8 cellular contexts compared by ENCODE assay signal in the genomic region with DNA sequence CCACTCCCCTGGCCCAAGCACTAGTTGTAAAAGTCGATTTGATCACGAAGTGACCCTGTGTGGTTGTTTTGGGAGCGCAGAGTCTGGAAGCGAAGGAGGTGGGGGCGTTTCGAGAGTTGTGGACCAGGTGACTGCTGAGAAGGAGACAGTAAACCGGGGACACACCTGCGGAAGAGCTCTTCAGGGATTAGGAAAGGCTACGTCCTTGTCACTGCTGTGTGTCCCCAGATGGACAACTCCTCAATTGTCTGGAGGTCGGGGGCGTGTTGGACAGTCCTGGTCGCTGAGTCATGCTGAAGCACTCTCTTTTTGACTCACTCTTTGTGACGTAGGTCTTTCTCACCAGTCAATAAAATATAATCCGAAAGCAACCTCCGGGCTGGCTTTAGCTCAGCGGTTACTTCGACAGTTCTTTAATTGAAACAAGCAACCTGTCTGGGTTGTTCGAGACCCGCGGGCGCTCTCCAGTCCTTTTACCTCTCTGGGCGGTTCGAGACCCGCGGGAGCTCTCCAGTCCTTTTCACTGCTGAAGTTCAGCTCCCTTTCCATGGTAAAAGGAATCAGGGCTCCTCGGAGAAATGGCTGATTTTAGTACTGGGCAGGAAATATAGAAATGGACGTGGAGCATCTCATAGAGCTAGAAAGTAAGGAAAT. TPM values are rescaled to one million over a fixed set of nuclear protein-coding genes. Genes with fewer than 3 reads are reported as not detected.
DNase-seq lines count a peak whose midpoint lies in the region; ATAC-seq and TF ChIP-seq lines count a peak whose summit lies in the region.

No MANE protein-coding gene starts in this region.

- intact Hi-C loops in left ventricle myocardium inferior (cut with micrococcal nuclease) = no loop called here
- intact Hi-C loops in posterior vena cava (cut with DNase I) = no loop called here

- H3K27ac ChIP-seq in left ventricle myocardium inferior (replicated peaks) (peak overlapping the region; percentile 86), upper lobe of left lung (peak overlapping the region; percentile 82 to 94 (median 90))

- no peaks in the 10 kb centered on the region for H3K9me3 ChIP-seq in left ventricle myocardium inferior (replicated peaks)
- no peaks in the 10 kb centered on the region for H3K9me3 ChIP-seq in upper lobe of left lung

- TF ChIP-seq POLR2A in upper lobe of left lung (IDR thresholded peaks at IDR 0.05) = peak in 3 of 4 donors; percentile 35 to 66 (median 48)

- peaks cover 4% of the 10 kb centered on the region for H3K4me1 ChIP-seq in left ventricle myocardium inferior
- peaks cover 0 to 7% (median 3%) of the 10 kb centered on the region in 4 donors for H3K4me1 ChIP-seq in upper lobe of left lung

- no peak for TF ChIP-seq CTCF in GM06990 (IDR thresholded peaks at IDR 0.05; ENCODE audit: insufficient read depth, low read length, poor library complexity, severe bottlenecking)
- no peak for TF ChIP-seq CTCF in left ventricle myocardium inferior (IDR thresholded peaks at IDR 0.05; ENCODE audit: borderline replicate concordance)
- no peak for TF ChIP-seq CTCF in upper lobe of left lung (IDR thresholded peaks at IDR 0.05)

- DNase-seq in GM06990 (ENCODE audit: extremely low read depth, insufficient read length) (peak; percentile 89), NCI-H128 (lab: John Stamatoyannopoulos, UW; ENCODE audit: unreplicated experiment) (peak; percentile 26), T-helper 1 cell (peak; percentile 31 to 95 (median 69)), amniotic stem cell (lab: John Stamatoyannopoulos, UW) (peak; percentile 89), left ventricle myocardium inferior (peak; percentile 82), posterior vena cava (ENCODE audit: low spot score) (peak; percentile 96), upper lobe of left lung (peak; percentile 18 to 92)

- H3K36me3 ChIP-seq in GM06990 (ENCODE audit: control insufficient read depth, insufficient read depth, low read length) = peaks cover 1% of the 10 kb centered on the region; the same call in 1 of the 2 replicates
- peaks cover 15% of the 10 kb centered on the region for H3K36me3 ChIP-seq in left ventricle myocardium inferior
- peaks cover 0 to 18% (median 6%) of the 10 kb centered on the region in 4 donors for H3K36me3 ChIP-seq in upper lobe of left lung

- H3K4me3 ChIP-seq in GM06990 (replicated peaks; ENCODE audit: low read depth, low read length) (peak overlapping the region; percentile 67), left ventricle myocardium inferior (peak overlapping the region; percentile 67), upper lobe of left lung (peak overlapping the region; percentile 56 to 67 (median 57))

- ATAC-seq in HG02642 (IDR thresholded peaks at IDR 0.05; ENCODE audit: poor library complexity, unreplicated experiment) = peak; percentile 88
- ATAC-seq in upper lobe of left lung (ENCODE audit: low FRiP score in 2 of 2) = peak; percentile 95 to 96

- 1% methylated on average over 27 of the region's 27 CpGs for WGBS in upper lobe of left lung, 2 donors

- H3K27me3 ChIP-seq in GM06990 (replicated peaks; ENCODE audit: control insufficient read depth, insufficient read depth, low read length) (no peaks in the 10 kb centered on the region), left ventricle myocardium inferior (ENCODE audit: low read depth) (no peaks in the 10 kb centered on the region), upper lobe of left lung (no peaks in the 10 kb centered on the region)

- peak in 1 of 4 donors; percentile 54 for TF ChIP-seq EP300 in upper lobe of left lung (IDR thresholded peaks at IDR 0.05)

RNA-seq across cellular contexts. Expression of gene ZMAT2, which starts 10.8 kb away (rescaled TPM):
- total RNA-seq in left ventricle myocardium inferior = 35.5 TPM
- 10 to 100 TPM; 31.8 to 34.9 TPM for total RNA-seq in posterior vena cava
- 10 to 100 TPM; 18.5 to 49.9 (median 35.0) TPM for total RNA-seq in upper lobe of left lung

RNA-seq across cellular contexts. Expression of gene HARS2, which starts 19.8 kb away (rescaled TPM):
- total RNA-seq in left ventricle myocardium inferior (27.8 TPM), posterior vena cava (10 to 100 TPM; 16.8 to 19.2 TPM), upper lobe of left lung (100 to 1,000 TPM in 1 of 6 donors, 10 to 100 TPM in 5; 19.7 to 136 (median 24.2) TPM)

RNA-seq across cellular contexts. Expression of gene HARS1, which starts 19.9 kb away (rescaled TPM):
- 38.7 TPM for total RNA-seq in left ventricle myocardium inferior
- total RNA-seq in posterior vena cava = 10 to 100 TPM; 38.0 to 48.2 TPM
- total RNA-seq in upper lobe of left lung = 10 to 100 TPM; 40.7 to 57.6 (median 44.6) TPM

RNA-seq across cellular contexts. Expression of gene DND1, which starts 37.6 kb away (rescaled TPM):
- total RNA-seq in left ventricle myocardium inferior (0.47 TPM), posterior vena cava (under 1 TPM; 0.52 to 0.56 TPM), upper lobe of left lung (1 to 10 TPM in 5 of 6 donors, under 1 TPM in 1; 0.92 to 3.6 (median 1.6) TPM)

RNA-seq across cellular contexts. Expression of gene WDR55, which starts 46.3 kb away (rescaled TPM):
- 11.4 TPM for total RNA-seq in left ventricle myocardium inferior
- total RNA-seq in posterior vena cava = 10 to 100 TPM; 13.0 to 14.9 TPM
- 10 to 100 TPM; 23.2 to 44.0 (median 24.5) TPM for total RNA-seq in upper lobe of left lung

Comparison
In these comparisons a context has a peak if more than half of its experiments do, and no peak if none do; other contexts are left out.
1. Peak in every context shown above with its lines: DNase-seq, ATAC-seq, H3K4me3 ChIP-seq and H3K27ac ChIP-seq.
2. DNase-seq: peak in every context shown above with its lines; median percentile 96 in posterior vena cava; 89 in GM06990; 89 in amniotic stem cell; 82 in left ventricle myocardium inferior; 69 in T-helper 1 cell; 55 in upper lobe of left lung; 26 in NCI-H128.